29 cellular contexts compared by ENCODE assay signal in genomic region chr6:156880913-156881312, GRCh38.
DNase-seq lines count a peak whose midpoint lies in the region; TF ChIP-seq lines count a peak whose summit lies in the region.
"Had no signal": no experiment of that assay in that cellular context is flagged by ENCODE, and none has a peak within 500 bp of the region (broad histone marks: within the 10 kb centered on the region; RNA-seq: fewer than 3 reads in every experiment).

No MANE protein-coding gene starts in this region.

- peaks cover 14% of the 10 kb centered on the region for H3K9me3 Mint-ChIP-seq in glutamatergic neuron (ENCODE audit: unreplicated experiment)
- H3K9me3 Mint-ChIP-seq: activated CD4-positive, alpha-beta memory T cell treated with anti-CD3 and anti-CD28 coated beads, Interleukin-2, amount 10 ng/mL, durations not matched to agents 7 days and 5 days; CD4-positive, CD25-positive, alpha-beta regulatory T cell; naive thymus-derived CD8-positive, alpha-beta T cell; T-cell had no signal

- DNase-seq in NCI-H146 (lab: John Stamatoyannopoulos, UW) = peak; percentile 36
- DNase-seq in NCI-H146 treated with DMSO at 0.1 percent for 48 hours (lab: John Stamatoyannopoulos, UW; ENCODE audit: unreplicated experiment) = no peak
- no peak for DNase-seq in glutamatergic neuron
- DNase-seq in activated CD4-positive, CD25-positive, alpha-beta regulatory T cell treated with anti-CD3 and anti-CD28 coated beads, Interleukin-2, amount 50 U/mL, for 72 hours = no peak
- no peak for DNase-seq in pons (ENCODE audit: low spot score)
- DNase-seq in NCI-H1417 treated with DMSO at 0.1 percent for 48 hours (lab: John Stamatoyannopoulos, UW) = no peak
- DNase-seq: 8988T; activated CD4-positive, alpha-beta memory T cell treated with anti-CD3 and anti-CD28 coated beads, Interleukin-2, amount 10 ng/mL, durations not matched to agents 7 days and 5 days; CD4-positive, CD25-positive, alpha-beta regulatory T cell; DMS 273 treated with DMSO at 0.1 percent for 48 hours; GOT3; KG1; midbrain; naive thymus-derived CD8-positive, alpha-beta T cell; NCI-H187 treated with DMSO at 0.1 percent for 48 hours; NCI-H446 treated with DMSO at 0.1 percent for 48 hours; NK-92 treated with Interleukin-12 subunit alpha and Interleukin-12 subunit beta, amount 100 ng/mL, for 24 hours; occipital lobe; Peyer's patch; retina; SJCRH30; stimulated activated CD4-positive, alpha-beta T cell treated with anti-CD3 and anti-CD28 coated beads, Interleukin-12 subunit alpha, Interleukin-12 subunit beta, amount 100 ng/mL, for 4 hours; stimulated activated CD4-positive, alpha-beta T cell treated with anti-CD3 and anti-CD28 coated beads, Interleukin-4, amount 100 ng/mL, for 24 hours; stimulated activated naive B cell treated with anti-CD40 and anti-IgM and Interleukin-4, amounts not matched to agents 10 μg/mL and 1 μg/mL and 100 μg/mL, for 72 hours; T-cell had no signal

- 0 out of 2 replicates have a peak overlapping the region, but pooled peaks have one; percentile 58 for H3K4me2 ChIP-seq in OCI-LY3 (ENCODE audit: low read length)

- H3K9me3 ChIP-seq in OCI-LY3 (ENCODE audit: insufficient read depth, low read length) (no peaks in the 10 kb centered on the region), subcutaneous abdominal adipose tissue (ENCODE audit: control insufficient read depth in 5 of 5, low read length in 5 of 5) (no peaks in the 10 kb centered on the region)
- H3K9me3 ChIP-seq: Peyer's patch, SJCRH30 had no signal

- H3K4me3 Mint-ChIP-seq in glutamatergic neuron (ENCODE audit: unreplicated experiment) = no peak overlapping the region
- H3K4me3 Mint-ChIP-seq: activated CD4-positive, alpha-beta memory T cell treated with anti-CD3 and anti-CD28 coated beads, Interleukin-2, amount 10 ng/mL, durations not matched to agents 7 days and 5 days; activated naive CD8-positive, alpha-beta T cell; stimulated activated naive B cell treated with anti-CD40 and anti-IgM and Interleukin-4, amounts not matched to agents 10 μg/mL and 1 μg/mL and 100 μg/mL, for 72 hours; T-cell had no signal

- peaks cover 56% of the 10 kb centered on the region for H3K4me1 Mint-ChIP-seq in glutamatergic neuron (ENCODE audit: low read depth, unreplicated experiment)

- H3K36me3 ChIP-seq in OCI-LY3 (replicated peaks; ENCODE audit: low read depth, low read length) (no peaks in the 10 kb centered on the region), subcutaneous abdominal adipose tissue (ENCODE audit: control insufficient read depth in 5 of 5, insufficient read depth in 5 of 5, low read length in 5 of 5) (no peaks in the 10 kb centered on the region)
- H3K36me3 ChIP-seq: Peyer's patch, SJCRH30 had no signal

- no peak overlapping the region for H2AFZ ChIP-seq in OCI-LY3 (ENCODE audit: low read depth, low read length)

- no peak overlapping the region for H3K27ac ChIP-seq in OCI-LY3 (ENCODE audit: low read length)
- H3K27ac ChIP-seq in subcutaneous abdominal adipose tissue (ENCODE audit: low read depth, low read length) = peak overlapping the region; percentile 38
- H3K27ac ChIP-seq: epithelial cell of prostate, Peyer's patch, SJCRH30 had no signal

- H3K27me3 Mint-ChIP-seq in glutamatergic neuron (ENCODE audit: unreplicated experiment) = peaks cover 13% of the 10 kb centered on the region
- H3K27me3 Mint-ChIP-seq: activated CD4-positive, alpha-beta memory T cell treated with anti-CD3 and anti-CD28 coated beads, Interleukin-2, amount 10 ng/mL, durations not matched to agents 7 days and 5 days; activated naive CD8-positive, alpha-beta T cell; CD4-positive, CD25-positive, alpha-beta regulatory T cell; naive thymus-derived CD8-positive, alpha-beta T cell; stimulated activated naive B cell treated with anti-CD40 and anti-IgM and Interleukin-4, amounts not matched to agents 10 μg/mL and 1 μg/mL and 100 μg/mL, for 72 hours; T-cell had no signal

- H3K27me3 ChIP-seq in OCI-LY3 (ENCODE audit: low read depth, low read length) = no peaks in the 10 kb centered on the region
- no peaks in the 10 kb centered on the region for H3K27me3 ChIP-seq in subcutaneous abdominal adipose tissue (ENCODE audit: control insufficient read depth in 5 of 5, insufficient read depth in 4 of 5, low read length in 5 of 5)
- H3K27me3 ChIP-seq: Peyer's patch, SJCRH30 had no signal

- H3K36me3 Mint-ChIP-seq in glutamatergic neuron (ENCODE audit: unreplicated experiment) = no peaks in the 10 kb centered on the region
- H3K36me3 Mint-ChIP-seq: CD4-positive, CD25-positive, alpha-beta regulatory T cell had no signal

- H3K27ac Mint-ChIP-seq in glutamatergic neuron (ENCODE audit: unreplicated experiment) = peak overlapping the region; percentile 44
- H3K27ac Mint-ChIP-seq: activated CD4-positive, alpha-beta memory T cell treated with anti-CD3 and anti-CD28 coated beads, Interleukin-2, amount 10 ng/mL, durations not matched to agents 7 days and 5 days; CD4-positive, CD25-positive, alpha-beta regulatory T cell; stimulated activated naive B cell treated with anti-CD40 and anti-IgM and Interleukin-4, amounts not matched to agents 10 μg/mL and 1 μg/mL and 100 μg/mL, for 72 hours; T-cell had no signal

- TF ChIP-seq CTCF in OCI-LY3 (IDR thresholded peaks at IDR 0.05; ENCODE audit: low read depth, low read length) (no peak), glutamatergic neuron (IDR thresholded peaks at IDR 0.05; ENCODE audit: partially characterized antibody, unreplicated experiment) (no peak)

- H3K4me1 ChIP-seq in OCI-LY3 (ENCODE audit: low read length) (peaks cover 19% of the 10 kb centered on the region), subcutaneous abdominal adipose tissue (ENCODE audit: control insufficient read depth in 5 of 5, insufficient read depth in 5 of 5, low read length in 5 of 5) (peaks cover 0 to 34% (median 23%) of the 10 kb centered on the region in 5 donors)

- H4K20me1 ChIP-seq in OCI-LY3 (ENCODE audit: insufficient read depth, low read length) = peaks cover 68% of the 10 kb centered on the region

- peaks cover 82% of the 10 kb centered on the region for H3K79me2 ChIP-seq in OCI-LY3 (ENCODE audit: low read length)

- H3K9ac ChIP-seq in OCI-LY3 (ENCODE audit: low read length) = no peak overlapping the region
- H3K9ac ChIP-seq in subcutaneous abdominal adipose tissue (ENCODE audit: low read length in 5 of 5) = peak overlapping the region in 2 of 5 donors; percentile 22

- H3K4me3 ChIP-seq in OCI-LY3 (ENCODE audit: low read length) (no peak overlapping the region), subcutaneous abdominal adipose tissue (ENCODE audit: low read depth in 1 of 5, low read length in 5 of 5) (no peak overlapping the region)
- H3K4me3 ChIP-seq: Peyer's patch, SJCRH30 had no signal
